1 cellular context compared by ENCODE assay signal in genomic region chr6:16414205-16414604, GRCh38.
TF ChIP-seq lines count a peak whose summit lies in the region.

No MANE protein-coding gene starts in this region.

TF ChIP-seq in GM12878, 131 proteins besides CTCF, POLR2A, EP300 and RAD21 (continued from another document):
- TF ChIP-seq ZNF687 (IDR thresholded peaks at IDR 0.05) (peak; percentile 75), E2F8 (IDR thresholded peaks at IDR 0.05; ENCODE audit: low read depth, partially characterized antibody) (no peak), TCF12 (IDR thresholded peaks at IDR 0.05; ENCODE audit: low read depth, low read length) (no peak), TCF7 (IDR thresholded peaks at IDR 0.05; ENCODE audit: borderline replicate concordance) (no peak), NKRF (conservative IDR thresholded peaks at IDR 0.05) (no peak), FOS (IDR thresholded peaks at IDR 0.05; ENCODE audit: borderline replicate concordance, extremely low read depth, insufficient read length) (no peak)
